11 cellular contexts compared by ENCODE assay signal in the genomic region with DNA sequence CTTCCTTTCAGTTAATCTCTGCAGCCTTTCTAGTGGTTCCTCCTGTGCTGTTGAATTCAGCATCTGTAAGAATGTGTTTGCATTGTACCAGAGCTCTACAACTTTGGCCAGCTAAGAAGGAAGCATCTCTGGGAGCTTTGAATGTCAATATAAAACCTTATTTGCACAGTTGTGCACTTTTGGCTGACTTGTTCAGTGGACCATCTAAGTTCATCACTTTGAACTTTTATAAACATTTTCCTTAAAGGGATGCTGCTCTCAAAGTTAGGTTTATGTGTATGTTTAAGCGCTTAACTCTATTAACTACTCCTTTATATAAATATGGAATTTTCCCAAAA.
"Had no signal": no experiment of that assay in that cellular context is flagged by ENCODE, and none has a peak within 500 bp of the region (broad histone marks: within the 10 kb centered on the region; RNA-seq: fewer than 3 reads in every experiment).

No MANE protein-coding gene starts in this region.

- H3K4me3 Mint-ChIP-seq: activated B cell treated with CpG ODN at 0.5 μM for 24 hours, mesothelial cell of epicardium, T-cell had no signal

- DNase-seq: activated B cell treated with CpG ODN at 0.5 μM for 24 hours, activated gamma-delta T cell treated with Interleukin-2 at 50 U/mL for 16 hours, gastrocnemius medialis, kidney, left ventricle myocardium superior, T-cell had no signal

- H3K4me2 ChIP-seq: smooth muscle cell had no signal

- H3K4me3 ChIP-seq: gastrocnemius medialis, right atrium auricular region, smooth muscle cell, tibial nerve, vagina had no signal

- H3K36me3 ChIP-seq: gastrocnemius medialis, right atrium auricular region, vagina had no signal

- H3K27me3 Mint-ChIP-seq: activated B cell treated with CpG ODN at 0.5 μM for 24 hours, T-cell had no signal

- ATAC-seq: gastrocnemius medialis, left ventricle myocardium superior, T-cell had no signal

- H3K9me3 ChIP-seq: gastrocnemius medialis, right atrium auricular region, tibial nerve, vagina had no signal

- H3K27me3 ChIP-seq: gastrocnemius medialis, right atrium auricular region, tibial nerve, vagina had no signal

- H3K9me3 Mint-ChIP-seq: activated B cell treated with CpG ODN at 0.5 μM for 24 hours, mesothelial cell of epicardium, T-cell had no signal

- H3K27ac ChIP-seq: gastrocnemius medialis, right atrium auricular region had no signal
